24 cellular contexts compared by ENCODE assay signal in the genomic region with DNA sequence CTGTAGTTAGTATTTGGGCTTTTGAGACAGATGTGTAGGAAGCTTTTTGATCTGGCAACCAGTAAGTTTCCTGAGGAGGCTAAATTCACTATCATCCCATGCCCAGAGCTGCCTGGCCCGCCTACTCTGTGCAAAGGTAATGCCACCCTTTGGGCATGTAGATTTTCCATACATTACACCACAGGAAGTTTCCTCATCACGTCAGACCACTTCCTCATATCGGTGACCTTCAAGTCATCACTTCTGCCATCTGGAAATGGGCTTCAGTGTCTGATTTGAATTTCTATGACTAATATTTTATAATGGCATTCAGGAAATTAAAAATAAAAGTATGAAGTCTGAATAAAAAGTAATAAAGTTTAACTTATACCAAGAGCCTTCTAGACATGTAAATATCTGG.
"Had no signal": no experiment of that assay in that cellular context is flagged by ENCODE, and none has a peak within 500 bp of the region (broad histone marks: within the 10 kb centered on the region; RNA-seq: fewer than 3 reads in every experiment).

No MANE protein-coding gene starts in this region.

- H3K4me3 ChIP-seq: MG63, SJSA1 had no signal

- ATAC-seq: activated naive CD4-positive, alpha-beta T cell treated with anti-CD3 and anti-CD28 coated beads, Interleukin-2, amount 50 U/mL, for 72 hours; activated naive CD8-positive, alpha-beta T cell treated with anti-CD3 and anti-CD28 coated beads, Interleukin-2, amount 50 U/mL, for 24 hours; activated T-cell treated with anti-CD3 and anti-CD28 coated beads, Interleukin-2, amount 50 U/mL, for 4 hours; PC-3; SK-N-SH treated with all-trans-retinoic acid at 6 μM for 48 hours; T-helper 17 cell had no signal

- H3K9me3 ChIP-seq: MG63 had no signal

- H3K27me3 ChIP-seq: MG63, SJSA1 had no signal

- H3K27ac ChIP-seq: SJSA1, VCaP had no signal

- DNase-seq: activated CD4-positive, alpha-beta memory T cell treated with anti-CD3 and anti-CD28 coated beads for 36 hours; activated CD4-positive, alpha-beta T cell treated with anti-CD3 and anti-CD28 coated beads, Interleukin-2, amount 10 ng/mL, durations not matched to agents 7 days and 5 days; activated CD4-positive, CD25-positive, alpha-beta regulatory T cell; activated CD8-positive, alpha-beta memory T cell treated with anti-CD3 and anti-CD28 coated beads for 24 hours; activated effector memory CD4-positive, alpha-beta T cell treated with anti-CD3 and anti-CD28 coated beads, Interleukin-2, amount 50 U/mL, for 16 hours; activated naive CD4-positive, alpha-beta T cell treated with Interleukin-2 at 50 U/mL for 16 hours; activated naive CD8-positive, alpha-beta T cell treated with anti-CD3 and anti-CD28 coated beads, Interleukin-2, amount 50 U/mL, for 24 hours; activated T-cell treated with anti-CD3 and anti-CD28 coated beads, Interleukin-2, amount 50 U/mL, for 4 hours; amniotic stem cell; MG63; NCI-H1105 treated with DMSO at 0.1 percent for 48 hours; NCI-H1436 treated with DMSO at 0.1 percent for 48 hours; NCI-H187; NCI-H2081; NCI-H510A treated with DMSO at 0.1 percent for 48 hours; NCI-H69; PC-3; SHP77; T-helper 17 cell; T-helper 9 cell had no signal

- H3K36me3 ChIP-seq: MG63, SJSA1 had no signal

- H3K4me1 ChIP-seq: SJSA1 had no signal
